In the genomic region with DNA sequence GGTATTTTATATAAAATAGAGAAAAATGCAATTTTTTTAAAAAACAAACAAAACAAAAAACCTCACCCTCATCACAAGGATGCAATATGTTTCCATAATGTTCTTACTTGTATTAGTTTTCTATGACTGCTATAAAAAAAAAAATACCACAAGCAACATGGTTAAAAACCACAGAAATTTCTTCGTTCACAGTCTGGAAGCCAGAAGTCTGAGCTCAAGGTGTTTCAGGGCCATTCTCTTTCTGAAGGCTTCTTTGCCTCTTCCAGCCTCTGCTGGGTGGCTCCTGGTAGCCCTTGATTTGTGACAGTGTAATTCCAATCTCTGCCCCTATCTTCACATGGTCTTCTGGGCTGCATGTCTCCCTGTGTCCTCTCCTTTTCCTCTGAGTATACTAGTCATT, we compare ENCODE assay signal across 22 cellular contexts. TPM values are rescaled to one million over a fixed set of nuclear protein-coding genes. Genes with fewer than 3 reads are reported as not detected.
DNase-seq lines count a peak whose midpoint lies in the region; ATAC-seq, FAIRE-seq and TF ChIP-seq lines count a peak whose summit lies in the region.
"Had no signal": no experiment of that assay in that cellular context is flagged by ENCODE, and none has a peak within 500 bp of the region (broad histone marks: within the 10 kb centered on the region; RNA-seq: fewer than 3 reads in every experiment).

No MANE protein-coding gene starts in this region.

- peak overlapping the region; percentile 62; the same call in 1 of the 2 replicates for H2BK12ac ChIP-seq in H1 (ENCODE audit: low read depth, low read length)

- WGBS in H1 (ENCODE audit: extremely low coverage in 1 of 2, insufficient coverage in 1 of 2, insufficient read length in 1 of 2, insufficient replicate concordance in 2 of 2, low coverage in 1 of 2, low lambda C conversion rate in 2 of 2, missing lambda C conversion rate in 1 of 2), 2 experiments, result 94% methylated on average over 1 of the region's 1 CpG; no CpG with 5 or more reads in 1 of the 2 experiments

- H4K20me1 ChIP-seq in DND-41 (ENCODE audit: insufficient read depth, low read length), result no peaks in the 10 kb centered on the region
- H4K20me1 ChIP-seq in MM.1S (ENCODE audit: insufficient read depth, low read length), result no peaks in the 10 kb centered on the region
- H4K20me1 ChIP-seq in H1 (replicated peaks in 1 of 2; ENCODE audit: control insufficient read depth in 1 of 2, insufficient read depth in 2 of 2, low read length in 2 of 2), result no peaks in the 10 kb centered on the region
- H4K20me1 ChIP-seq: BLaER1 treated with 17β-estradiol and CSF1 and Interleukin-3, amounts not matched to agents 10 nM and 100 nM had no signal

- H3K23ac ChIP-seq in H1 (ENCODE audit: insufficient read length), result no peak overlapping the region

- H3K9me3 ChIP-seq in DND-41 (ENCODE audit: insufficient read depth, low read length, severe bottlenecking), result no peaks in the 10 kb centered on the region
- H3K9me3 ChIP-seq in MM.1S (replicated peaks; ENCODE audit: insufficient read depth, low read length), result no peaks in the 10 kb centered on the region
- peaks cover 0 to 3% of the 10 kb centered on the region in 2 experiments; a peak in 2 of 4 replicates for H3K9me3 ChIP-seq in H1 (ENCODE audit: insufficient read depth in 2 of 2, low read depth in 1 of 2, low read length in 1 of 2)
- H3K9me3 ChIP-seq: BE2C; BLaER1 treated with 17β-estradiol and CSF1 and Interleukin-3, amounts not matched to agents 10 nM and 100 nM had no signal

- H3K4me2 ChIP-seq in DND-41 (ENCODE audit: insufficient read depth, low read length), result no peak overlapping the region
- H3K4me2 ChIP-seq in MM.1S (ENCODE audit: low read depth, low read length), result no peak overlapping the region
- H3K4me2 ChIP-seq in H1 (ENCODE audit: insufficient read depth in 1 of 2, low read depth in 2 of 2, low read length in 2 of 2), result no peak overlapping the region
- H3K4me2 ChIP-seq: BLaER1 treated with 17β-estradiol and CSF1 and Interleukin-3, amounts not matched to agents 10 nM and 100 nM; GM23338 had no signal

- H2BK20ac ChIP-seq in H1 (ENCODE audit: low read length), result peak overlapping the region; percentile 64; the same call in 1 of the 2 replicates

- H4K8ac ChIP-seq in H1 (ENCODE audit: extremely low read depth, insufficient read depth, low read length), result no peak overlapping the region

- peak overlapping the region; percentile 84; the same call in 1 of the 2 replicates for H2BK5ac ChIP-seq in H1 (ENCODE audit: low read depth, low read length)

- DNase-seq in DND-41 (peak; percentile 5), MM.1S (peak; percentile 26), H1 (ENCODE audit: low read depth in 1 of 2, low spot score in 2 of 2) (no peak), NCI-H524 treated with DMSO at 0.1 percent for 48 hours (lab: John Stamatoyannopoulos, UW) (no peak), H4 (ENCODE audit: low spot score) (no peak), putamen (ENCODE audit: low spot score) (no peak)
- DNase-seq: AML-193; BE2C; Calu3; CD4-positive, alpha-beta memory T cell; COR-L47; DMS53; DMS79 treated with DMSO at 0.1 percent for 48 hours; H7; HCEC 1CT had no signal

- H3K9me2 ChIP-seq in MM.1S (replicated peaks; ENCODE audit: insufficient read depth, low read length), result no peaks in the 10 kb centered on the region

- H3F3A ChIP-seq in MM.1S (ENCODE audit: insufficient read depth, low read length), result no peaks in the 10 kb centered on the region

- no peak for TF ChIP-seq RAD21 in H1 (IDR thresholded peaks at IDR 0.05 in 1 of 2, conservative IDR thresholded peaks at IDR 0.05 in 1 of 2; ENCODE audit: low read depth in 2 of 2, low read length in 2 of 2)

- H3K36me3 ChIP-seq in DND-41 (ENCODE audit: insufficient read depth, low read length) (no peaks in the 10 kb centered on the region), MM.1S (replicated peaks; ENCODE audit: insufficient read depth, low read length) (no peaks in the 10 kb centered on the region), H1 (ENCODE audit: control insufficient read depth in 2 of 4, insufficient read depth in 4 of 4, low read length in 3 of 4) (peaks cover 0 to 5% (median 1%) of the 10 kb centered on the region in 4 experiments; a peak in 2 of 8 replicates)
- H3K36me3 ChIP-seq: BE2C; BLaER1 treated with 17β-estradiol and CSF1 and Interleukin-3, amounts not matched to agents 10 nM and 100 nM had no signal

- CTCF ChIA-PET in H1 (lab: Charles Lee; ENCODE audit: partially characterized antibody), result interaction anchor here (0.9 to 1.0 kb wide), 2 partner anchors 11 to 200 kb away, joined by 3 to 4 read pairs; no protein-coding TSS in a partner anchor

- H3K27ac ChIP-seq in DND-41 (ENCODE audit: low read length) (no peak overlapping the region), MM.1S (ENCODE audit: low read length) (no peak overlapping the region), H1 (ENCODE audit: low read depth, low read length) (no peak overlapping the region)
- H3K27ac ChIP-seq: BLaER1 treated with 17β-estradiol and CSF1 and Interleukin-3, amounts not matched to agents 10 nM and 100 nM had no signal

- no peak overlapping the region for H3K14ac ChIP-seq in H1 (ENCODE audit: insufficient read length)

- POLR2A ChIA-PET in H1 (lab: Charles Lee; ENCODE audit: partially characterized antibody), result interaction anchor here (1.3 to 11.3 kb wide), 2 partner anchors 10 to 13 kb away, joined by 3 to 130 read pairs; no protein-coding TSS in a partner anchor

- ATAC-seq in DND-41 (ENCODE audit: insufficient read depth, low read depth) (peak; percentile 66), HG03175 (IDR thresholded peaks at IDR 0.05; ENCODE audit: unreplicated experiment) (no peak)
- ATAC-seq: GM12878, GM23338 had no signal

- H3K79me2 ChIP-seq in DND-41 (ENCODE audit: insufficient read depth, low read length) (no peaks in the 10 kb centered on the region), MM.1S (ENCODE audit: low read length) (no peaks in the 10 kb centered on the region), H1 (ENCODE audit: control insufficient read depth in 1 of 2, insufficient read depth in 2 of 2, low read length in 2 of 2) (peaks cover 0 to 10% of the 10 kb centered on the region in 2 experiments; a peak in 2 of 4 replicates)

- no peak overlapping the region for H3K56ac ChIP-seq in H1 (replicated peaks; ENCODE audit: insufficient read length, low read depth, low read length)

- H4K5ac ChIP-seq in H1 (ENCODE audit: insufficient read length, low read depth, low read length), result no peak overlapping the region

- H2AFZ ChIP-seq in DND-41 (ENCODE audit: low read depth, low read length) (no peak overlapping the region), MM.1S (ENCODE audit: low read length) (no peak overlapping the region), H1 (ENCODE audit: low read length) (no peak overlapping the region)
- H2AFZ ChIP-seq: GM23338 had no signal

- no peak overlapping the region for H4K91ac ChIP-seq in H1 (replicated peaks; ENCODE audit: insufficient read length, low read length)

- FAIRE-seq in H1 (lab: Jason Lieb, UNC), result no peak
- FAIRE-seq: G401.6, GM12878 had no signal

- no peaks in the 10 kb centered on the region; the same call in 1 of the 2 replicates for H3K23me2 ChIP-seq in H1 (ENCODE audit: low read depth, low read length)

- H3K9ac ChIP-seq in DND-41 (ENCODE audit: low read depth, low read length) (no peak overlapping the region), MM.1S (ENCODE audit: low read length) (no peak overlapping the region), H1 (replicated peaks in 1 of 4; ENCODE audit: extremely low read depth in 1 of 4, low read depth in 3 of 4, low read length in 3 of 4) (no peak overlapping the region)
- H3K9ac ChIP-seq: BLaER1 treated with 17β-estradiol and CSF1 and Interleukin-3, amounts not matched to agents 10 nM and 100 nM had no signal

- TF ChIP-seq POLR2A in H1 (IDR thresholded peaks at IDR 0.05; ENCODE audit: control extremely low read depth in 1 of 2, low read depth in 2 of 2, low read length in 2 of 2), result no peak

- no peak overlapping the region for H3K4ac ChIP-seq in H1 (replicated peaks; ENCODE audit: insufficient read length, low read depth, low read length)

- no peak for TF ChIP-seq EP300 in H1 (IDR thresholded peaks at IDR 0.05; ENCODE audit: borderline replicate concordance in 1 of 2, low read depth in 2 of 2, low read length in 2 of 2)

- H3K4me3 ChIP-seq in DND-41 (ENCODE audit: low read depth in 1 of 2, low read length in 2 of 2), result no peak overlapping the region
- no peak overlapping the region for H3K4me3 ChIP-seq in MM.1S (ENCODE audit: low read length)
- H3K4me3 ChIP-seq in H1 (ENCODE audit: extremely low read depth in 1 of 4, insufficient read depth in 2 of 4, low read depth in 3 of 4, low read length in 4 of 4), result no peak overlapping the region
- H3K4me3 ChIP-seq: BLaER1 treated with 17β-estradiol and CSF1 and Interleukin-3, amounts not matched to agents 10 nM and 100 nM; GM12878; GM23338 had no signal

- TF ChIP-seq CTCF in DND-41 (IDR thresholded peaks at IDR 0.05; ENCODE audit: borderline replicate concordance, extremely low read depth, low read length, poor library complexity, severe bottlenecking) (no peak), MM.1S (IDR thresholded peaks at IDR 0.05; ENCODE audit: low read length) (no peak), H1 (IDR thresholded peaks at IDR 0.05; ENCODE audit: control extremely low read depth in 1 of 3, insufficient read depth in 1 of 3, low read depth in 1 of 3, low read length in 3 of 3) (no peak)

- H2BK15ac ChIP-seq in H1 (ENCODE audit: low read length), result no peak overlapping the region

- H2AK5ac ChIP-seq in H1 (ENCODE audit: low read depth, low read length), result peak overlapping the region; percentile 47; the same call in 1 of the 2 replicates

- peaks cover 15% of the 10 kb centered on the region; the same call in 1 of the 2 replicates for H3K4me1 ChIP-seq in DND-41 (ENCODE audit: insufficient read depth, low read length)
- H3K4me1 ChIP-seq in MM.1S (ENCODE audit: low read length), result no peaks in the 10 kb centered on the region
- H3K4me1 ChIP-seq in H1 (replicated peaks in 1 of 4; ENCODE audit: control insufficient read depth in 3 of 4, insufficient read depth in 4 of 4, low read length in 3 of 4), result peaks cover 2 to 13% (median 9%) of the 10 kb centered on the region in 4 experiments; a peak in 5 of 7 replicates
- H3K4me1 ChIP-seq: BE2C; BLaER1 treated with 17β-estradiol and CSF1 and Interleukin-3, amounts not matched to agents 10 nM and 100 nM had no signal

- H3K27me3 ChIP-seq in DND-41 (ENCODE audit: insufficient read depth, low read length, poor library complexity) (no peaks in the 10 kb centered on the region), MM.1S (replicated peaks; ENCODE audit: insufficient read depth, low read length) (no peaks in the 10 kb centered on the region), H1 (replicated peaks in 1 of 4; ENCODE audit: control insufficient read depth in 3 of 4, extremely low read depth in 1 of 4, insufficient read depth in 3 of 4, low read length in 3 of 4) (no peaks in the 10 kb centered on the region)
- H3K27me3 ChIP-seq: BE2C; BLaER1 treated with 17β-estradiol and CSF1 and Interleukin-3, amounts not matched to agents 10 nM and 100 nM had no signal

- no peaks in the 10 kb centered on the region; the same call in 1 of the 2 replicates for H3K79me1 ChIP-seq in H1 (ENCODE audit: low read depth, low read length)

- H2BK120ac ChIP-seq in H1 (replicated peaks; ENCODE audit: low read depth, low read length), result peak overlapping the region; percentile 24

- H3K18ac ChIP-seq in H1 (ENCODE audit: extremely low read depth, low read length), result peak overlapping the region; percentile 75; the same call in 1 of the 2 replicates

RNA-seq across cellular contexts. Expression of gene SSTR1, which starts 21.5 kb away (rescaled TPM):
- 0.75 and 0.93 TPM in 2 replicates for total RNA-seq in H1 (2021; fragmentation: NEBNext Ultra II Directional; extraction: Animal tissue kit (Norgen Biotek cat#: 25700))
- 0.82 and 1.3 TPM in 2 replicates for polyA plus RNA-seq in H1 (2011; rRNA removed)
- 0.63 TPM for polyA plus RNA-seq in H1 (2011; cell fraction: cytosol; rRNA removed)
- polyA plus RNA-seq in H1 (2011; cell fraction: nucleus; rRNA removed), result 2.7 TPM
- polyA plus RNA-seq in H1 (2012, experiment 1 of 2), result 0.52 to 0.83 TPM (median 0.59 TPM) in 4 replicates
- 0.24 TPM for polyA plus RNA-seq in H1 (2012, experiment 2 of 2)
- polyA plus RNA-seq in H1 (2013, experiment 1 of 2), result 0.79 TPM
- polyA plus RNA-seq in H1 (2013, experiment 2 of 2), result 0.72 TPM
- polyA minus RNA-seq in H1 (2011; rRNA and poly(A)+ RNA removed), result 0.85 and 1.4 TPM in 2 replicates
- polyA minus RNA-seq in H1 (2011; cell fraction: cytosol; rRNA and poly(A)+ RNA removed), result 1.5 TPM
- polyA minus RNA-seq in H1 (2011; cell fraction: nucleus; rRNA and poly(A)+ RNA removed), result 2.4 TPM
- not detected in 2 replicates for total RNA-seq in H4 (2014; rRNA removed; shearing (Covaris generic))
- total RNA-seq: A172; CD4-positive, alpha-beta memory T cell; GM12878 had no signal
- polyA plus RNA-seq: CD14-positive monocyte; CD4-positive, alpha-beta memory T cell had no signal

Comparison
In these comparisons a context has a peak if more than half of its experiments do, and no peak if none do; other contexts are left out.
1. DNase-seq: peak in DND-41 (single experiment) and MM.1S (single experiment); none in H1 (0 of 2), NCI-H524 treated with DMSO at 0.1 percent for 48 hours (single experiment), H4 (single experiment) and putamen (single experiment).